ENCODE assay signal across 12 cellular contexts in genomic region chr3:59978979-59979378, GRCh38.
DNase-seq lines count a peak whose midpoint lies in the region; ATAC-seq and TF ChIP-seq lines count a peak whose summit lies in the region.
"Had no signal": no experiment of that assay in that cellular context is flagged by ENCODE, and none has a peak within 500 bp of the region (broad histone marks: within the 10 kb centered on the region; RNA-seq: fewer than 3 reads in every experiment).

No MANE protein-coding gene starts in this region.

- H3K36me3 Mint-ChIP-seq in activated naive CD8-positive, alpha-beta T cell = peaks cover 15% of the 10 kb centered on the region

- no peak overlapping the region for H3K4me3 ChIP-seq in GM12864 (ENCODE audit: low read depth, low read length)
- H3K4me3 ChIP-seq: esophagus muscularis mucosa had no signal

- no peaks in the 10 kb centered on the region for H3K27me3 Mint-ChIP-seq in activated naive CD8-positive, alpha-beta T cell

- peak overlapping the region; percentile 94 for H3K27ac Mint-ChIP-seq in activated naive CD8-positive, alpha-beta T cell

- DNase-seq in GM12864 (ENCODE audit: low read depth) (peak; percentile 24), left colon (no peak), ecto neural progenitor cell (ENCODE audit: low spot score) (no peak), erythroblast (lab: John Stamatoyannopoulos, UW) (no peak), COR-L47 (lab: John Stamatoyannopoulos, UW) (no peak)
- DNase-seq: C1 segment of cervical spinal cord, NCI-H1092 treated with DMSO at 0.1 percent for 48 hours had no signal

- peaks cover 47% of the 10 kb centered on the region for H3K4me1 Mint-ChIP-seq in activated naive CD8-positive, alpha-beta T cell (ENCODE audit: low read depth)
- H3K4me1 Mint-ChIP-seq: neural crest cell had no signal

- intact Hi-C loops in left colon (cut with DNase I, micrococcal nuclease) = no loop called here

- TF ChIP-seq POLR2A in erythroblast (IDR thresholded peaks at IDR 0.05; ENCODE audit: low read length) = no peak

- peaks cover 1% of the 10 kb centered on the region for H3K9me3 Mint-ChIP-seq in activated naive CD8-positive, alpha-beta T cell (ENCODE audit: low read depth)
- H3K9me3 Mint-ChIP-seq: neural crest cell had no signal

- ATAC-seq in GM19452 (IDR thresholded peaks at IDR 0.05; ENCODE audit: unreplicated experiment) = peak; percentile 56
- ATAC-seq in HG03095 (IDR thresholded peaks at IDR 0.05; ENCODE audit: unreplicated experiment) = peak; percentile 80
- ATAC-seq in left colon = no peak

- peak overlapping the region; percentile 62 for H3K4me3 Mint-ChIP-seq in activated naive CD8-positive, alpha-beta T cell
- H3K4me3 Mint-ChIP-seq: neural crest cell had no signal

- no peak for TF ChIP-seq CTCF in GM12864 (IDR thresholded peaks at IDR 0.05; ENCODE audit: low read depth, low read length, missing control alignments)
